ENCODE assay signal across 27 cellular contexts in the genomic region with DNA sequence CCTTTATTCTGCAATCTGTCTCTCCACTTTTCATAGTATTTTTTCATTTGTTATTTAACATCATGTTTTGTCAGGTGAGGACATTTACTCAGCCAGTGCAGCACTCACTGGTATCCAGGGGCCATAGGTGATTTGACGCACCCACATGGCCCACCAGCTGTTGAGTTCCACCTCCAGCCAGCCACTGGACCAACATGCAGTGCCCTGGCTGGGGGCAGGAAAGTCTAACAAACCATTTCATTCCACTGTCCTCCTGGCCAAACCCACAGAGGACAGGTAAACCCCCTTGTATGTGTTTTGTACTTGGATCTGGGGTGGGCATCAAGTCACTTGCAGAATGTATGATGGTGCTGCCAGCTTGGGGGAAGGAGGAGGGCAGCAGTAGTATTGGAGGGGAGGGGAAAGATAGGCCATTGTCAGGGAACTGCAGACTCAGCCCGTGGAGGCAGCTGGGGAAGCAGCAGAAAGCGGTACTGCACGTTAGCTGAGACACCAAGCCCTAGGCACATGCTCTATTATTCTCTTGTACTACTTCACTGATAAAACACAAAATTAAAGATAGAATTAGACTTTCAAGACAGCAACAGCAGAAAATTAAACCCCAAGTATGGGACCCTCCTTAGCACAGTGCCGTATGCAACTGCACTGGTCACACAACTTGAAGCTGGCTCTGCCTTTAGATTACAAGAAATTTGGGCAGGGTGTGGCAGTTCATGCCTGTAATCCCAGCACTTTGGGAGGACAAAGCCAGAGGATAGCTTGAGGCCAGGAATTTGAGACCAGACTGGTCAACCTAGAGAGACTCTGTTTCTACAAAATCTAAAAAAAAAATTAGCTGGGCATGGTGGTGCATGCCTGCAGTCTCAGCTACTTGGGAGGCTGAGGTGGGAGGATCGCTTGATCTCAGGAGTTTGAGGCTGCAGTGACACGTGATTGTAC. TPM values are rescaled to one million over a fixed set of nuclear protein-coding genes. Genes with fewer than 3 reads are reported as not detected.
DNase-seq lines count a peak whose midpoint lies in the region; ATAC-seq and TF ChIP-seq lines count a peak whose summit lies in the region.
"Had no signal": no experiment of that assay in that cellular context is flagged by ENCODE, and none has a peak within 500 bp of the region (broad histone marks: within the 10 kb centered on the region; RNA-seq: fewer than 3 reads in every experiment).

No MANE protein-coding gene starts in this region.

- H3K4me3 ChIP-seq in RWPE2 (ENCODE audit: severe bottlenecking) = no peak overlapping the region
- H3K4me3 ChIP-seq: cardiac muscle cell, SJSA1 had no signal

- peak overlapping the region; percentile 64 for H3K27ac ChIP-seq in RWPE2 (ENCODE audit: poor library complexity, severe bottlenecking)
- H3K27ac ChIP-seq: cardiac muscle cell, neutrophil, SJSA1, WERI-Rb-1 had no signal

- no peaks in the 10 kb centered on the region for H3K9me3 Mint-ChIP-seq in naive B cell
- no peaks in the 10 kb centered on the region for H3K9me3 Mint-ChIP-seq in mesothelial cell of epicardium
- H3K9me3 Mint-ChIP-seq in T-helper 2 cell treated with Interferon-gamma antibody and Interleukin-4, amounts not matched to agents 5 μg/mL and 100 μg/mL, for 36 hours = no peaks in the 10 kb centered on the region
- H3K9me3 Mint-ChIP-seq: activated CD8-positive, alpha-beta T cell treated with anti-CD3 and anti-CD28 coated beads for 36 hours; activated T-cell treated with anti-CD3 and anti-CD28 coated beads, Interleukin-2, amount 50 U/mL, for 24 hours; CD8-positive, alpha-beta memory T cell; immature natural killer cell; stimulated activated naive CD8-positive, alpha-beta T cell treated with anti-CD3 and anti-CD28 coated beads, Interleukin-15, Interleukin-2, amounts not matched to agents 100 ng/mL and 50 ng/mL, for 24 hours; type B pancreatic cell had no signal

- no peaks in the 10 kb centered on the region for H3K27me3 ChIP-seq in RWPE2 (ENCODE audit: insufficient read depth, poor library complexity, severe bottlenecking)
- H3K27me3 ChIP-seq: cardiac muscle cell, neutrophil, SJSA1 had no signal

- H3K36me3 Mint-ChIP-seq in naive B cell (no peaks in the 10 kb centered on the region), mesothelial cell of epicardium (no peaks in the 10 kb centered on the region)
- H3K36me3 Mint-ChIP-seq in T-helper 2 cell treated with Interferon-gamma antibody and Interleukin-4, amounts not matched to agents 5 μg/mL and 100 μg/mL, for 36 hours (ENCODE audit: low read depth) = no peaks in the 10 kb centered on the region
- H3K36me3 Mint-ChIP-seq: immature natural killer cell, type B pancreatic cell had no signal

- ATAC-seq in GM19351 (IDR thresholded peaks at IDR 0.05; ENCODE audit: unreplicated experiment) (peak; percentile 12), HG03442 (IDR thresholded peaks at IDR 0.05; ENCODE audit: unreplicated experiment) (peak; percentile 7), RWPE2 (ENCODE audit: low read depth) (no peak), naive B cell (ENCODE audit: low read depth in 2 of 2) (no peak)
- ATAC-seq: activated CD8-positive, alpha-beta T cell treated with anti-CD3 and anti-CD28 coated beads for 36 hours; left ventricle myocardium superior had no signal

- no peak for TF ChIP-seq CTCF in RWPE2 (IDR thresholded peaks at IDR 0.05; ENCODE audit: poor library complexity, severe bottlenecking)
- no peak for TF ChIP-seq CTCF in mesothelial cell of epicardium (IDR thresholded peaks at IDR 0.05; ENCODE audit: unreplicated experiment)

- H3K27ac Mint-ChIP-seq in naive B cell (peak overlapping the region in 4 of 6 donors; percentile 23 to 91 (median 36)), mesothelial cell of epicardium (no peak overlapping the region)
- no peak overlapping the region for H3K27ac Mint-ChIP-seq in T-helper 2 cell treated with Interferon-gamma antibody and Interleukin-4, amounts not matched to agents 5 μg/mL and 100 μg/mL, for 36 hours
- H3K27ac Mint-ChIP-seq: activated CD8-positive, alpha-beta T cell treated with anti-CD3 and anti-CD28 coated beads for 36 hours; activated T-cell treated with anti-CD3 and anti-CD28 coated beads, Interleukin-2, amount 50 U/mL, for 24 hours; immature natural killer cell; stimulated activated naive CD8-positive, alpha-beta T cell treated with anti-CD3 and anti-CD28 coated beads, Interleukin-15, Interleukin-2, amounts not matched to agents 100 ng/mL and 50 ng/mL, for 24 hours had no signal

- no peaks in the 10 kb centered on the region for H3K27me3 Mint-ChIP-seq in naive B cell
- H3K27me3 Mint-ChIP-seq in mesothelial cell of epicardium (ENCODE audit: low read depth) = no peaks in the 10 kb centered on the region
- H3K27me3 Mint-ChIP-seq in T-helper 2 cell treated with Interferon-gamma antibody and Interleukin-4, amounts not matched to agents 5 μg/mL and 100 μg/mL, for 36 hours (ENCODE audit: low read depth) = no peaks in the 10 kb centered on the region
- H3K27me3 Mint-ChIP-seq: activated CD8-positive, alpha-beta T cell treated with anti-CD3 and anti-CD28 coated beads for 36 hours; activated T-cell treated with anti-CD3 and anti-CD28 coated beads, Interleukin-2, amount 50 U/mL, for 24 hours; stimulated activated naive CD8-positive, alpha-beta T cell treated with anti-CD3 and anti-CD28 coated beads, Interleukin-15, Interleukin-2, amounts not matched to agents 100 ng/mL and 50 ng/mL, for 24 hours; type B pancreatic cell had no signal

- DNase-seq in RWPE2 (ENCODE audit: low spot score) = no peak
- DNase-seq in naive B cell = no peak
- DNase-seq in mesothelial cell of epicardium (ENCODE audit: low spot score in 2 of 2, unreplicated experiment in 2 of 2) = no peak
- DNase-seq in HT-29 (ENCODE audit: low spot score) = no peak
- DNase-seq in AG08395 (ENCODE audit: low spot score) = no peak
- no peak for DNase-seq in T-helper 2 cell treated with Interferon-gamma antibody and Interleukin-4, amounts not matched to agents 5 μg/mL and 100 μg/mL, for 36 hours (ENCODE audit: low spot score)
- DNase-seq: activated CD8-positive, alpha-beta T cell treated with anti-CD3 and anti-CD28 coated beads for 36 hours; activated naive CD4-positive, alpha-beta T cell treated with Interleukin-2 at 50 U/mL for 16 hours; activated T-cell treated with anti-CD3 and anti-CD28 coated beads, Interleukin-2, amount 50 U/mL, for 24 hours; amygdala; CD8-positive, alpha-beta memory T cell; dermis blood vessel endothelial cell; immature natural killer cell; left ventricle myocardium superior; NCI-H1092 treated with DMSO at 0.1 percent for 48 hours; NCI-H2107; NCI-H510A; small intestine; T-helper 2 cell; WERI-Rb-1 had no signal

- no peaks in the 10 kb centered on the region for H3K9me3 ChIP-seq in RWPE2 (ENCODE audit: severe bottlenecking)
- H3K9me3 ChIP-seq: neutrophil, SJSA1 had no signal

- H3K36me3 ChIP-seq in RWPE2 (ENCODE audit: low read depth) = no peaks in the 10 kb centered on the region
- H3K36me3 ChIP-seq: cardiac muscle cell, neutrophil, SJSA1, WERI-Rb-1 had no signal

- H3K4me3 Mint-ChIP-seq in naive B cell (no peak overlapping the region), mesothelial cell of epicardium (no peak overlapping the region)
- H3K4me3 Mint-ChIP-seq in T-helper 2 cell treated with Interferon-gamma antibody and Interleukin-4, amounts not matched to agents 5 μg/mL and 100 μg/mL, for 36 hours = no peak overlapping the region
- H3K4me3 Mint-ChIP-seq: activated CD8-positive, alpha-beta T cell treated with anti-CD3 and anti-CD28 coated beads for 36 hours; activated T-cell treated with anti-CD3 and anti-CD28 coated beads, Interleukin-2, amount 50 U/mL, for 24 hours; CD8-positive, alpha-beta memory T cell; immature natural killer cell; stimulated activated naive CD8-positive, alpha-beta T cell treated with anti-CD3 and anti-CD28 coated beads, Interleukin-15, Interleukin-2, amounts not matched to agents 100 ng/mL and 50 ng/mL, for 24 hours; type B pancreatic cell had no signal

- H3K4me1 ChIP-seq in RWPE2 (ENCODE audit: insufficient read depth, poor library complexity, severe bottlenecking) = peaks cover 13% of the 10 kb centered on the region
- H3K4me1 ChIP-seq: SJSA1 had no signal

- H3K4me1 Mint-ChIP-seq in naive B cell (peaks cover 7 to 12% (median 11%) of the 10 kb centered on the region in 3 donors), mesothelial cell of epicardium (no peaks in the 10 kb centered on the region)
- no peaks in the 10 kb centered on the region for H3K4me1 Mint-ChIP-seq in T-helper 2 cell treated with Interferon-gamma antibody and Interleukin-4, amounts not matched to agents 5 μg/mL and 100 μg/mL, for 36 hours (ENCODE audit: low read depth)
- H3K4me1 Mint-ChIP-seq: CD8-positive, alpha-beta memory T cell; immature natural killer cell had no signal

RNA-seq across cellular contexts. Expression of a gene that starts 15.4 kb away (rescaled TPM):
- 1,000 to 10,000 TPM in 3 of 6 donors, 100 to 1,000 TPM in 3; 573 to 1,135 (median 1,007) TPM for polyA plus RNA-seq in naive B cell (ENCODE audit: low read depth in 6 of 6)
- 1,307 to 1,400 TPM (median 1,389 TPM) in 3 replicates for total RNA-seq in mesothelial cell of epicardium
- 1,651 and 2,156 TPM in 2 replicates for total RNA-seq in HT-29 (2014; rRNA removed; shearing (Covaris generic))

RNA-seq across cellular contexts. Expression of a gene that starts 22.4 kb away (rescaled TPM):
- 1 to 10 TPM; 4.1 to 5.8 (median 4.9) TPM for polyA plus RNA-seq in naive B cell (ENCODE audit: low read depth in 6 of 6)
- 18.7 to 22.8 TPM (median 20.2 TPM) in 3 replicates for total RNA-seq in mesothelial cell of epicardium
- 3.3 and 3.4 TPM in 2 replicates for total RNA-seq in HT-29 (2014; rRNA removed; shearing (Covaris generic))

RNA-seq across cellular contexts. Expression of a gene that starts 25.0 kb away (rescaled TPM):
- polyA plus RNA-seq in naive B cell (ENCODE audit: low read depth in 6 of 6) = 10 to 100 TPM in 3 of 6 donors, 1 to 10 TPM in 3; 6.8 to 14.1 (median 9.7) TPM
- 17.0 to 18.8 TPM (median 17.2 TPM) in 3 replicates for total RNA-seq in mesothelial cell of epicardium
- 19.2 and 26.0 TPM in 2 replicates for total RNA-seq in HT-29 (2014; rRNA removed; shearing (Covaris generic))

Comparison
In these comparisons a context has a peak if more than half of its experiments do, and no peak if none do; other contexts are left out.
1. ATAC-seq: peak in GM19351 (single experiment) and HG03442 (single experiment); none in RWPE2 (single experiment) and naive B cell (0 of 2).
2. H3K27ac Mint-ChIP-seq: peak in naive B cell (4 of 6); none in mesothelial cell of epicardium (single experiment) and T-helper 2 cell treated with Interferon-gamma antibody and Interleukin-4, amounts not matched to agents 5 μg/mL and 100 μg/mL, for 36 hours (single experiment).